In genomic region chr21:38297193-38297592, GRCh38 we compare ENCODE assay signal across 11 cellular contexts. TPM values are rescaled to one million over a fixed set of nuclear protein-coding genes. Genes with fewer than 3 reads are reported as not detected.
A peak's percentile ranks its signal among the peaks of the same experiment; 100 is the strongest.
DNase-seq lines count a peak whose midpoint lies in the region; FAIRE-seq and TF ChIP-seq lines count a peak whose summit lies in the region.
"Had no signal": no experiment of that assay in that cellular context is flagged by ENCODE, and none has a peak within 500 bp of the region (broad histone marks: within the 10 kb centered on the region; RNA-seq: fewer than 3 reads in every experiment).

No MANE protein-coding gene starts in this region.

- no peaks in the 10 kb centered on the region for H3K79me2 ChIP-seq in MM.1S (ENCODE audit: low read length)

- H2BK15ac ChIP-seq in neuronal stem cell (ENCODE audit: low read length), result no peak overlapping the region

- H4K91ac ChIP-seq in neuronal stem cell (ENCODE audit: low read depth, low read length, poor library complexity), result no peak overlapping the region

- no CpG with 5 or more reads among the region's 2 CpGs for WGBS in neuronal stem cell (ENCODE audit: extremely low coverage in 2 of 2, insufficient read length in 2 of 2, insufficient replicate concordance in 1 of 2), 2 donors

- no peak for TF ChIP-seq POLR2A in H54 (IDR thresholded peaks at IDR 0.05; ENCODE audit: low read depth, low read length)

- H3K79me1 ChIP-seq in neuronal stem cell (ENCODE audit: low read depth, low read length), result no peaks in the 10 kb centered on the region

- no peaks in the 10 kb centered on the region for H4K20me1 ChIP-seq in MM.1S (ENCODE audit: insufficient read depth, low read length)

- no peak overlapping the region for H3K18ac ChIP-seq in neuronal stem cell (ENCODE audit: low read length)

- H3K27ac ChIP-seq in epithelial cell of prostate, result peak overlapping the region; percentile 49
- no peak overlapping the region for H3K27ac ChIP-seq in neuronal stem cell (replicated peaks; ENCODE audit: low read length)
- H3K27ac ChIP-seq in MM.1S (ENCODE audit: low read length), result no peak overlapping the region
- H3K27ac ChIP-seq: testis, VCaP had no signal

- no peak overlapping the region for H3K4ac ChIP-seq in neuronal stem cell (ENCODE audit: low read length)

- H3F3A ChIP-seq in MM.1S (ENCODE audit: insufficient read depth, low read length), result no peaks in the 10 kb centered on the region

- no peak overlapping the region for H3K4me3 ChIP-seq in neuronal stem cell (ENCODE audit: low read length in 2 of 2)
- no peak overlapping the region for H3K4me3 ChIP-seq in MM.1S (ENCODE audit: low read length)
- H3K4me3 ChIP-seq: testis had no signal

- H2AK5ac ChIP-seq in neuronal stem cell (ENCODE audit: low read depth, low read length), result no peak overlapping the region

- H2BK5ac ChIP-seq in neuronal stem cell (ENCODE audit: low read length), result no peak overlapping the region

- no peaks in the 10 kb centered on the region for H3K36me3 ChIP-seq in neuronal stem cell (replicated peaks in 1 of 2; ENCODE audit: control insufficient read depth in 2 of 2, insufficient read depth in 2 of 2, low read length in 2 of 2)
- no peaks in the 10 kb centered on the region for H3K36me3 ChIP-seq in MM.1S (replicated peaks; ENCODE audit: insufficient read depth, low read length)

- H3K4me1 ChIP-seq in neuronal stem cell (ENCODE audit: control insufficient read depth in 2 of 2, insufficient read depth in 1 of 2, low read depth in 1 of 2, low read length in 2 of 2) (peaks cover 1 to 9% of the 10 kb centered on the region in 2 donors), MM.1S (ENCODE audit: low read length) (0 out of 2 replicates have a peak, but pooled peaks cover 4% of the 10 kb centered on the region)
- H3K4me1 ChIP-seq: testis had no signal

- H2BK120ac ChIP-seq in neuronal stem cell (ENCODE audit: low read depth, low read length), result no peak overlapping the region

- DNase-seq in Ammon's horn (ENCODE audit: low spot score), result peak; percentile 9
- peak; percentile 29 for DNase-seq in NCI-H2171 (lab: John Stamatoyannopoulos, UW)
- DNase-seq in epithelial cell of prostate (ENCODE audit: low read depth, low spot score), result no peak
- no peak for DNase-seq in neuronal stem cell (ENCODE audit: low spot score)
- DNase-seq in KG1 (lab: John Stamatoyannopoulos, UW), result no peak
- no peak for DNase-seq in NCI-H524 treated with DMSO at 0.1 percent for 48 hours (lab: John Stamatoyannopoulos, UW)
- DNase-seq in MM.1S, result no peak
- no peak for DNase-seq in H54 (ENCODE audit: insufficient read length, low spot score)
- DNase-seq: NCI-H2029, testis had no signal

- no peaks in the 10 kb centered on the region for H3K27me3 ChIP-seq in neuronal stem cell (ENCODE audit: control insufficient read depth in 3 of 3, insufficient read depth in 3 of 3, low read depth in 1 of 3, low read length in 3 of 3)
- H3K27me3 ChIP-seq in MM.1S (replicated peaks; ENCODE audit: insufficient read depth, low read length), result no peaks in the 10 kb centered on the region
- H3K27me3 ChIP-seq: testis had no signal

- H2AFZ ChIP-seq in neuronal stem cell (ENCODE audit: low read length), result peak overlapping the region; percentile 19
- no peak overlapping the region for H2AFZ ChIP-seq in MM.1S (ENCODE audit: low read length)

- no peak overlapping the region for H2BK12ac ChIP-seq in neuronal stem cell (ENCODE audit: low read length)

- no peaks in the 10 kb centered on the region for H3K9me2 ChIP-seq in MM.1S (replicated peaks; ENCODE audit: insufficient read depth, low read length)

- no peak overlapping the region for H4K8ac ChIP-seq in neuronal stem cell (ENCODE audit: low read depth, low read length)

- H3K4me2 ChIP-seq in neuronal stem cell (ENCODE audit: insufficient read depth, low read length, poor library complexity, severe bottlenecking) (no peak overlapping the region), MM.1S (ENCODE audit: low read depth, low read length) (no peak overlapping the region)

- no peak overlapping the region for H3K23ac ChIP-seq in neuronal stem cell (ENCODE audit: low read depth, low read length, poor library complexity)

- no peak for FAIRE-seq in H54 (lab: Jason Lieb, UNC)

- no peak for TF ChIP-seq CTCF in MM.1S (IDR thresholded peaks at IDR 0.05; ENCODE audit: low read length)

- H3K9ac ChIP-seq in neuronal stem cell (ENCODE audit: low read depth, low read length, poor library complexity) (no peak overlapping the region), MM.1S (ENCODE audit: low read length) (no peak overlapping the region)

- H3K9me3 ChIP-seq in neuronal stem cell (replicated peaks in 1 of 2; ENCODE audit: control insufficient read depth in 2 of 2, insufficient read depth in 1 of 2, low read depth in 1 of 2, low read length in 2 of 2) (peaks cover 0 to 2% of the 10 kb centered on the region in 2 donors), MM.1S (replicated peaks; ENCODE audit: insufficient read depth, low read length) (no peaks in the 10 kb centered on the region)
- H3K9me3 ChIP-seq: testis had no signal

- no peak overlapping the region for H3K14ac ChIP-seq in neuronal stem cell (ENCODE audit: low read length)

RNA-seq across cellular contexts. Expression of gene KCNJ15, which starts 40.4 kb away (rescaled TPM):
- 0.07 TPM for polyA plus RNA-seq in neuronal stem cell (2013, experiment 1 of 2)
- polyA plus RNA-seq in neuronal stem cell (2013, experiment 2 of 2), result not detected

Comparison
In these comparisons a context has a peak if more than half of its experiments do, and no peak if none do; other contexts are left out.
1. DNase-seq: peak in Ammon's horn (single experiment) and NCI-H2171 (single experiment); none in epithelial cell of prostate (single experiment), neuronal stem cell (single experiment), KG1 (single experiment), NCI-H524 treated with DMSO at 0.1 percent for 48 hours (single experiment), MM.1S (single experiment) and H54 (single experiment).